Comparison of ENCODE assay signal across 20 cellular contexts in the genomic region with DNA sequence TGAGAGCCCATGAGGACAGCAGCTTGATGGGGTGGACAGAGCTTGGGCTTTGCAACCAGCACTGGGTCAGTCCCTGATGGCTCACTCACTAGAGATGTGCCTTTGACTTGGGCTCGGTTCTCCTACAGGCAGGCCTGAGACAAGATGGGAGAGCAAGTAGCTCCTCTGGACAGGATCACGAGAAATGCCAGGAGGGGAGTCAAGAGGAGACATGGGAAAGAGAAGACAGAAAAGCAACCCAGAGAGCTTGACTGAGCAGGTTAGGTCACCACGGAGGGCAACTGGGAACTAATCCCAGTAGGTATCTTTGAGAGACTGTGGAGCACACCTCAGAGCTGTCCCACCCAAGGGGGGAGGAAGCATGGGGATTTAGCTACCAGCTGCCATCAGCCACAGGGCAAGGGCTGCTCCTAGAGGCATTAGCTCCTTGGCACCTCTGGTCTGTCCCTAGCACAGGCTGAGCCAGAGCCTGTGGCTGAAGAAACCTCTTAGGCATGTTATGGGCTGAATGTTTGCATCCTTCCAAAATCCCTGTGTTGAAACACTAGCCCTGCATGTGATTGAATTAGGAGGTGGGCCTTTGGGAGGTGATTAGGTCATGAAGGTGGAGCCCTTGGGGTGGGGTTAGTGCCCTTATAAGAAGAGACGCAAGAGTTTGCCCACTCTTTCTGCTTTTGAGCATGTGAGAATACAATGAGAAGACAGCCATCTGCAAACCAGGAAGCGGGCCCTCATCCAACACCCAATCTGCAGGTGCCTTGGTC.
"Had no signal": no experiment of that assay in that cellular context is flagged by ENCODE, and none has a peak within 500 bp of the region (broad histone marks: within the 10 kb centered on the region; RNA-seq: fewer than 3 reads in every experiment).

No MANE protein-coding gene starts in this region.

- H3K4me1 Mint-ChIP-seq: activated B cell treated with CpG ODN at 0.5 μM for 24 hours had no signal

- H3K27ac Mint-ChIP-seq: activated B cell treated with CpG ODN at 0.5 μM for 24 hours had no signal

- H3K4me3 Mint-ChIP-seq: activated B cell treated with CpG ODN at 0.5 μM for 24 hours; activated T-cell treated with anti-CD3 and anti-CD28 coated beads, Interleukin-2, amount 50 U/mL, for 24 hours; T-helper 2 cell treated with Interferon-gamma antibody and Interleukin-4, amounts not matched to agents 5 μg/mL and 100 μg/mL, for 36 hours had no signal

- H3K4me1 ChIP-seq: adrenal gland, SJCRH30 had no signal

- H3K9ac ChIP-seq: KMS-11 had no signal

- ATAC-seq: Panc1 had no signal

- H3K4me3 ChIP-seq: adrenal gland, body of pancreas, SJCRH30, SK-N-MC had no signal

- DNase-seq: activated B cell treated with CpG ODN at 0.5 μM for 24 hours; activated CD4-positive, alpha-beta memory T cell treated with anti-CD3 and anti-CD28 coated beads for 36 hours; activated CD4-positive, alpha-beta T cell treated with anti-CD3 and anti-CD28 coated beads, Interleukin-2, amount 50 U/mL, for 1 hour; activated CD4-positive, CD25-positive, alpha-beta regulatory T cell treated with anti-CD3 and anti-CD28 coated beads, Interleukin-2, amount 50 U/mL, for 72 hours; activated effector memory CD4-positive, alpha-beta T cell treated with anti-CD3 and anti-CD28 coated beads, Interleukin-2, amount 50 U/mL, for 16 hours; activated naive CD4-positive, alpha-beta T cell; activated T-cell treated with anti-CD3 and anti-CD28 coated beads, Interleukin-2, amount 50 U/mL, for 24 hours; cerebellar nuclear complex; MM.1S; MV-4-11; NCI-H1436 treated with DMSO at 0.1 percent for 48 hours; NCI-H524 treated with DMSO at 0.1 percent for 48 hours; SJCRH30 had no signal

- H3K27me3 Mint-ChIP-seq: activated B cell treated with CpG ODN at 0.5 μM for 24 hours; activated CD4-positive, alpha-beta memory T cell treated with anti-CD3 and anti-CD28 coated beads for 36 hours had no signal

- H3K27me3 ChIP-seq: adrenal gland, body of pancreas, SJCRH30 had no signal

- H3K36me3 Mint-ChIP-seq: activated CD4-positive, alpha-beta memory T cell treated with anti-CD3 and anti-CD28 coated beads for 36 hours had no signal

- H3K36me3 ChIP-seq: adrenal gland, SJCRH30 had no signal

- H3K9me3 Mint-ChIP-seq: activated B cell treated with CpG ODN at 0.5 μM for 24 hours; T-helper 2 cell treated with Interferon-gamma antibody and Interleukin-4, amounts not matched to agents 5 μg/mL and 100 μg/mL, for 36 hours had no signal

- H3K27ac ChIP-seq: adrenal gland, body of pancreas, KMS-11, SJCRH30, SK-N-MC, VCaP had no signal

- H3K9me3 ChIP-seq: adrenal gland, body of pancreas had no signal

- H3K4me2 ChIP-seq: KMS-11 had no signal
